1 cellular context compared by ENCODE assay signal in genomic region chr9:136671254-136671614, GRCh38.
TF ChIP-seq lines count a peak whose summit lies in the region.

No MANE protein-coding gene starts in this region.

TF ChIP-seq in HCT116, 20 proteins besides CTCF, POLR2A, EP300 and RAD21 (continued from another document):
- TF ChIP-seq REST (IDR thresholded peaks at IDR 0.05; ENCODE audit: low read depth) (no peak), CBX3 (IDR thresholded peaks at IDR 0.05; ENCODE audit: low read depth) (no peak), FOSL1 (IDR thresholded peaks at IDR 0.05; ENCODE audit: low read depth) (no peak)
